Comparison of ENCODE assay signal across 8 cellular contexts in genomic region chr15:90352109-90352893, GRCh38. TPM values are rescaled to one million over a fixed set of nuclear protein-coding genes. Genes with fewer than 3 reads are reported as not detected.
A peak's percentile ranks its signal among the peaks of the same experiment; 100 is the strongest.
DNase-seq lines count a peak whose midpoint lies in the region; ATAC-seq, FAIRE-seq and TF ChIP-seq lines count a peak whose summit lies in the region.

Gene ZNF774, plus strand, starts transcription at chr15:90352284. Its CDS starts 2,377 bp downstream, at chr15:90354661.

- peak; percentile 99 for ATAC-seq in HG03175 (IDR thresholded peaks at IDR 0.05; ENCODE audit: unreplicated experiment)
- peak; percentile 97 for ATAC-seq in WTC11

- peak; percentile 50 for TF ChIP-seq POLR2A in GM18951 (IDR thresholded peaks at IDR 0.05; ENCODE audit: extremely low read depth, insufficient read depth, insufficient read length)

- CTCF ChIA-PET in WTC11 (lab: Charles Lee): interaction anchor here (0.5 to 2.1 kb wide), 8 partner anchors 10 to 131 kb away, joined by 3 to 16 read pairs (median 6); no protein-coding TSS in a partner anchor

- in situ Hi-C loops in GM18951 (cut with MboI; ENCODE audit: low sequenced_read_pairs, unreplicated experiment): no loop called here

- peaks cover 7% of the 10 kb centered on the region for H3K27me3 Mint-ChIP-seq in WTC11 (ENCODE audit: low read depth)

- peak; percentile 99 for FAIRE-seq in islet of Langerhans (lab: Jason Lieb, UNC)

- H3K9me3 Mint-ChIP-seq in WTC11: no peaks in the 10 kb centered on the region

- no peak within 1 kb of the TSS for H3K27ac Mint-ChIP-seq in WTC11

- peak within 1 kb of the TSS; percentile 82 for H3K4me3 Mint-ChIP-seq in WTC11

- H3K4me1 Mint-ChIP-seq in WTC11: no peaks in the 10 kb centered on the region

- TF ChIP-seq CTCF in WTC11 (IDR thresholded peaks at IDR 0.05): no peak

- H3K36me3 Mint-ChIP-seq in WTC11: no peaks in the 10 kb centered on the region

- DNase-seq in AG08395 (ENCODE audit: low spot score) (peak; percentile 99), NCI-H2227 treated with DMSO at 0.1 percent for 48 hours (lab: John Stamatoyannopoulos, UW) (peak; percentile 92), WTC11 (ENCODE audit: low spot score) (peak; percentile 93)
- peak; percentile 92 for DNase-seq in central memory CD4-positive, alpha-beta T cell
- DNase-seq in stimulated activated CD4-positive, alpha-beta T cell treated with anti-CD3 and anti-CD28 coated beads, Interleukin-12 subunit alpha, Interleukin-12 subunit beta, amount 100 ng/mL, for 4 hours: peak; percentile 79

- POLR2A ChIA-PET in WTC11 (lab: Charles Lee): interaction anchor here (0.6 to 1.3 kb wide), 2 partner anchors 35 to 37 kb away, joined by 3 to 9 read pairs; no protein-coding TSS in a partner anchor

TF ChIP-seq in WTC11, 78 proteins besides CTCF, POLR2A, EP300 and RAD21:
- TF ChIP-seq ZNF263 (CRISPR knock-in tag; IDR thresholded peaks at IDR 0.05; ENCODE audit: low read depth) (no peak), CREM (CRISPR knock-in tag; IDR thresholded peaks at IDR 0.05) (peak; percentile 16; the same call in 1 of the 2 replicates), ZSCAN18 (CRISPR knock-in tag; IDR thresholded peaks at IDR 0.05) (no peak), FOXP1 (CRISPR knock-in tag; IDR thresholded peaks at IDR 0.05; ENCODE audit: borderline replicate concordance) (0 out of 2 replicates have a peak, but pooled peaks have one; percentile 45), SMAD3 (CRISPR knock-in tag; IDR thresholded peaks at IDR 0.05; ENCODE audit: borderline replicate concordance) (no peak), OVOL2 (CRISPR knock-in tag; IDR thresholded peaks at IDR 0.05; ENCODE audit: borderline replicate concordance) (no peak), FOXK1 (CRISPR knock-in tag; IDR thresholded peaks at IDR 0.05) (peak; percentile 63), NFYB (CRISPR knock-in tag; conservative IDR thresholded peaks at IDR 0.05; ENCODE audit: low read depth) (peak; percentile 96), SP1 (CRISPR knock-in tag; conservative IDR thresholded peaks at IDR 0.05) (peak; percentile 46; the same call in 1 of the 2 replicates), TEAD1 (CRISPR knock-in tag; IDR thresholded peaks at IDR 0.05) (no peak)
- TF ChIP-seq, protein P1, sequence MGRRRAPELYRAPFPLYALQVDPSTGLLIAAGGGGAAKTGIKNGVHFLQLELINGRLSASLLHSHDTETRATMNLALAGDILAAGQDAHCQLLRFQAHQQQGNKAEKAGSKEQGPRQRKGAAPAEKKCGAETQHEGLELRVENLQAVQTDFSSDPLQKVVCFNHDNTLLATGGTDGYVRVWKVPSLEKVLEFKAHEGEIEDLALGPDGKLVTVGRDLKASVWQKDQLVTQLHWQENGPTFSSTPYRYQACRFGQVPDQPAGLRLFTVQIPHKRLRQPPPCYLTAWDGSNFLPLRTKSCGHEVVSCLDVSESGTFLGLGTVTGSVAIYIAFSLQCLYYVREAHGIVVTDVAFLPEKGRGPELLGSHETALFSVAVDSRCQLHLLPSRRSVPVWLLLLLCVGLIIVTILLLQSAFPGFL (CRISPR knock-in tag; IDR thresholded peaks at IDR 0.05; ENCODE audit: borderline replicate concordance): no peak

RNA-seq across cellular contexts. Expression of gene ZNF774, which starts in this region (rescaled TPM):
- 2.6 to 3.6 TPM (median 2.9 TPM) in 3 replicates for total RNA-seq in WTC11 (2021)

Comparison
In these comparisons a context has a peak if more than half of its experiments do, and no peak if none do; other contexts are left out.
1. Peak in every context shown above with its lines: DNase-seq and ATAC-seq.